Comparison of ENCODE assay signal across 24 cellular contexts in the genomic region with DNA sequence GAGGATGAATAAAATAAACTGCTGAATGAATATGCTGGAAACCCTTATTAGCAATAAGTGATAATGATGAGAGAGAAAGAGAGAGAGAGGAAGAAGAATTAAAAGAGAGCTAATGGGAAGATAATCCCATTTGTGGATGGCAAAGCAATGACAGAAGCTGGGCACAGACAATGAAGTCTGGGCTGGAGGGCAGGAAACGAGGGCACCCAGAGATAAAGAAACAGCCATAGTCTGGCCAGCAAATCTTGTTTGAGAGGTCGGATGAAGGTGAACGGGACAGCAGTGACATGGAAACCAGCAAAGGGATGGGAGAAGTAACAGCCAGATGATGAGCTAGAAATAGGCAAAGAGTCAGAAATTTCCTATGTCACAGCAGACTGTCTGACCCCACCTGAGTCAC.
DNase-seq lines count a peak whose midpoint lies in the region; TF ChIP-seq lines count a peak whose summit lies in the region.
"Had no signal": no experiment of that assay in that cellular context is flagged by ENCODE, and none has a peak within 500 bp of the region (broad histone marks: within the 10 kb centered on the region; RNA-seq: fewer than 3 reads in every experiment).

No MANE protein-coding gene starts in this region.

- DNase-seq in NCI-H82 (lab: John Stamatoyannopoulos, UW), result peak; percentile 13
- no peak for DNase-seq in NCI-H82 treated with DMSO at 0.1 percent for 48 hours (lab: John Stamatoyannopoulos, UW; ENCODE audit: unreplicated experiment)
- no peak for DNase-seq in endothelial cell (ENCODE audit: low spot score)
- no peak for DNase-seq in nephron progenitor cell
- no peak for DNase-seq in SK-N-DZ (ENCODE audit: low spot score)
- no peak for DNase-seq in lower leg skin (ENCODE audit: low spot score in 2 of 2)
- DNase-seq: 8988T; ACHN; BE2C; C1 segment of cervical spinal cord; CD4-positive, alpha-beta memory T cell; CD4-positive, CD25-positive, alpha-beta regulatory T cell; CD8-positive, alpha-beta memory T cell; COR-L47; DMS 273 treated with DMSO at 0.1 percent for 48 hours; DMS153; DMS53; DMS79; DND-41; EL; GDM1 had no signal

- 74 to 84% methylated on average over 3 of the region's 3 CpGs for WGBS in lower leg skin, 2 donors

- H3K9me3 Mint-ChIP-seq in endothelial cell (ENCODE audit: unreplicated experiment), result no peaks in the 10 kb centered on the region
- no peaks in the 10 kb centered on the region for H3K9me3 Mint-ChIP-seq in nephron progenitor cell

- TF ChIP-seq CTCF in endothelial cell (IDR thresholded peaks at IDR 0.05; ENCODE audit: unreplicated experiment) (no peak), nephron progenitor cell (IDR thresholded peaks at IDR 0.05) (no peak), lower leg skin (IDR thresholded peaks at IDR 0.05) (no peak)

- H3K27me3 Mint-ChIP-seq in endothelial cell (ENCODE audit: unreplicated experiment) (peaks cover 3% of the 10 kb centered on the region), nephron progenitor cell (ENCODE audit: low read depth, poor library complexity) (peaks cover 13% of the 10 kb centered on the region)
- H3K27me3 Mint-ChIP-seq: CD4-positive, alpha-beta memory T cell; CD4-positive, CD25-positive, alpha-beta regulatory T cell; CD8-positive, alpha-beta memory T cell had no signal

- no peak overlapping the region for H3K4me3 ChIP-seq in lower leg skin (ENCODE audit: low read depth, poor library complexity, severe bottlenecking)
- H3K4me3 ChIP-seq: BLaER1, GM12878 had no signal

- H3K36me3 Mint-ChIP-seq in endothelial cell (ENCODE audit: low read depth, unreplicated experiment), result peaks cover 27% of the 10 kb centered on the region
- no peaks in the 10 kb centered on the region for H3K36me3 Mint-ChIP-seq in nephron progenitor cell (ENCODE audit: low read depth)
- H3K36me3 Mint-ChIP-seq: CD14-positive monocyte; CD4-positive, alpha-beta memory T cell; CD4-positive, CD25-positive, alpha-beta regulatory T cell; CD8-positive, alpha-beta memory T cell had no signal

- TF ChIP-seq POLR2A in lower leg skin (IDR thresholded peaks at IDR 0.05), result no peak

- intact Hi-C loops in lower leg skin (cut with DNase I; ENCODE audit: low total_unique reads), result no loop called here

- H3K4me3 Mint-ChIP-seq in endothelial cell (ENCODE audit: unreplicated experiment) (peak overlapping the region; percentile 43), nephron progenitor cell (no peak overlapping the region)
- H3K4me3 Mint-ChIP-seq: CD14-positive monocyte; CD4-positive, alpha-beta memory T cell; CD4-positive, CD25-positive, alpha-beta regulatory T cell; CD8-positive, alpha-beta memory T cell had no signal

- H3K27ac Mint-ChIP-seq in endothelial cell (ENCODE audit: unreplicated experiment) (peak overlapping the region; percentile 55), nephron progenitor cell (peak overlapping the region; percentile 75)
- H3K27ac Mint-ChIP-seq: CD14-positive monocyte; CD4-positive, alpha-beta memory T cell; CD4-positive, CD25-positive, alpha-beta regulatory T cell; CD8-positive, alpha-beta memory T cell had no signal

- peaks cover 9% of the 10 kb centered on the region for H3K4me1 Mint-ChIP-seq in endothelial cell (ENCODE audit: unreplicated experiment)
- peaks cover 52% of the 10 kb centered on the region for H3K4me1 Mint-ChIP-seq in nephron progenitor cell
- H3K4me1 Mint-ChIP-seq: CD14-positive monocyte; CD4-positive, alpha-beta memory T cell; CD4-positive, CD25-positive, alpha-beta regulatory T cell; CD8-positive, alpha-beta memory T cell had no signal
